ENCODE assay signal across 1 cellular context in genomic region chr2:120666433-120666832, GRCh38.
TF ChIP-seq lines count a peak whose summit lies in the region.

No MANE protein-coding gene starts in this region.

TF ChIP-seq in HEK293, 187 proteins besides CTCF, POLR2A, EP300 and RAD21 (continued from another document):
- TF ChIP-seq ZNF148 (tag by site-specific recombination; IDR thresholded peaks at IDR 0.05; ENCODE audit: borderline replicate concordance) (no peak), IKZF3 (tag by site-specific recombination; IDR thresholded peaks at IDR 0.05) (no peak)
